Comparison of ENCODE assay signal across 13 cellular contexts in the genomic region with DNA sequence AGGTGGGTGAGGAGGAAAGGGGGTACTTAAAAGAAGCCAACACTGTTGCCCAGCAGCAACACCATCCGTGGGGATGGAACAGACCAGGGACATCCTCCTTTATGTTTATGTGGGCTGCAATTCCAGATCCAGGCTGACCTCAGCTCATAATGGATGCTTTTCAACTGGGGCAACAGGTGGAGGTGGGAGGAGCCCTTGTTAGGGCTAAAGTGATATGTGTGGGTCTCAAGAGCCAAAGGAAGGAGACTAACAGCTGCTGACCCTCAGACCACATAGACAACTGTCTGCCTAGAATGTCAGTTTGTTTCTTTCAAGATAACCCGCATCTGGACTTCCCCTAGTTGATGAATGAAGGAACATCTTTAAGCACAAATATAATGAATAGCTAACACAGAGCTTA. TPM values are rescaled to one million over a fixed set of nuclear protein-coding genes. Genes with fewer than 3 reads are reported as not detected.
A peak's percentile ranks its signal among the peaks of the same experiment; 100 is the strongest.
DNase-seq lines count a peak whose midpoint lies in the region; ATAC-seq and TF ChIP-seq lines count a peak whose summit lies in the region.
"Had no signal": no experiment of that assay in that cellular context is flagged by ENCODE, and none has a peak within 500 bp of the region (broad histone marks: within the 10 kb centered on the region; RNA-seq: fewer than 3 reads in every experiment).

No MANE protein-coding gene starts in this region.

- DNase-seq in CD4-positive, alpha-beta T cell, result no peak
- DNase-seq in HCT116 (ENCODE audit: low read depth, low spot score), result no peak
- DNase-seq in natural killer cell, result no peak
- no peak for DNase-seq in sigmoid colon
- DNase-seq in NCI-H1436 (lab: John Stamatoyannopoulos, UW), result no peak
- DNase-seq in aorta, result no peak
- DNase-seq: Calu3, kidney, NCI-H1092 treated with DMSO at 0.1 percent for 48 hours, NCI-H345, RPMI8226 had no signal

- TF ChIP-seq EP300 in sigmoid colon (IDR thresholded peaks at IDR 0.05), result no peak

- H3K9me3 Mint-ChIP-seq in CD4-positive, alpha-beta T cell, result no peaks in the 10 kb centered on the region
- no peaks in the 10 kb centered on the region for H3K9me3 Mint-ChIP-seq in activated T-helper 17 cell treated with anti-CD3 and anti-CD28 coated beads, Interleukin-2, amount 50 U/mL, for 72 hours
- H3K9me3 Mint-ChIP-seq in natural killer cell, result no peaks in the 10 kb centered on the region

- no peaks in the 10 kb centered on the region for H3K9me2 ChIP-seq in HCT116 (ENCODE audit: insufficient read depth)

- POLR2A ChIA-PET in CD4-positive, alpha-beta T cell (lab: Charles Lee), result interaction anchor here (1.1 kb wide), 1 partner anchor 26 kb away, joined by 3 read pairs; a partner anchor contains a TSS
- POLR2A ChIA-PET in HCT116 (lab: Charles Lee), result interaction anchor here (1.0 to 2.8 kb wide), 3 partner anchors 15 to 37 kb away, joined by 3 to 14 read pairs (median 3); no protein-coding TSS in a partner anchor

- peaks cover 0 to 17% of the 10 kb centered on the region in 2 experiments; a peak in 1 of 4 replicates for H3K36me3 ChIP-seq in HCT116 (ENCODE audit: control insufficient read depth in 1 of 2, insufficient read depth in 2 of 2, low read length in 2 of 2)
- H3K36me3 ChIP-seq in sigmoid colon, result peaks cover 0 to 31% (median 9%) of the 10 kb centered on the region in 4 donors
- peaks cover 0 to 5% of the 10 kb centered on the region in 2 donors for H3K36me3 ChIP-seq in aorta (ENCODE audit: control insufficient read depth in 1 of 2, insufficient read depth in 2 of 2, low read length in 1 of 2)

- no peak for ATAC-seq in CD4-positive, alpha-beta T cell (ENCODE audit: poor library complexity)
- ATAC-seq in HCT116, result no peak
- ATAC-seq in activated T-helper 17 cell treated with anti-CD3 and anti-CD28 coated beads, Interleukin-2, amount 50 U/mL, for 72 hours (replicated peaks), result no peak
- no peak for ATAC-seq in natural killer cell
- ATAC-seq in aorta (ENCODE audit: low FRiP score), result no peak
- ATAC-seq: sciatic nerve had no signal

- H3K36me3 Mint-ChIP-seq in CD4-positive, alpha-beta T cell (ENCODE audit: low read depth), result peaks cover 59% of the 10 kb centered on the region
- H3K36me3 Mint-ChIP-seq in activated T-helper 17 cell treated with anti-CD3 and anti-CD28 coated beads, Interleukin-2, amount 50 U/mL, for 72 hours (ENCODE audit: low read depth), result peaks cover 44% of the 10 kb centered on the region
- no peaks in the 10 kb centered on the region for H3K36me3 Mint-ChIP-seq in natural killer cell

- 69 to 80% methylated on average over 2 of the region's 2 CpGs for WGBS in sigmoid colon, 2 donors
- WGBS in aorta, 2 donors, result 67 to 77% methylated on average over 2 of the region's 2 CpGs

- intact Hi-C loops in CD4-positive, alpha-beta T cell (cut with DNase I, micrococcal nuclease), result loop anchor here in 1 of 2 experiments (5.0 kb wide), 1 partner anchor 251 kb away; no protein-coding TSS in a partner anchor
- intact Hi-C loops in HCT116 (cut with micrococcal nuclease) (loop anchor here (5.0 kb wide), 1 partner anchor 56 kb away; no protein-coding TSS in a partner anchor), natural killer cell (cut with micrococcal nuclease) (loop anchor here (5.0 kb wide), 1 partner anchor 109 kb away; a partner anchor contains a TSS), sigmoid colon (cut with DNase I) (loop anchor here (5.0 kb wide), 1 partner anchor 44 kb away; a partner anchor contains a TSS), aorta (cut with DNase I) (loop anchor here (5.0 to 10.0 kb wide), 5 partner anchors 124 to 261 kb away; no protein-coding TSS in a partner anchor)

- TF ChIP-seq POLR2A in HCT116 (IDR thresholded peaks at IDR 0.05; ENCODE audit: borderline replicate concordance, extremely low read depth, insufficient read depth, insufficient read length) (no peak), sigmoid colon (IDR thresholded peaks at IDR 0.05) (no peak)

- no peaks in the 10 kb centered on the region for H3K27me3 ChIP-seq in CD4-positive, alpha-beta T cell (ENCODE audit: control insufficient read depth, insufficient read depth, low read length)
- H3K27me3 ChIP-seq in HCT116 (ENCODE audit: insufficient read depth, low read length), result no peaks in the 10 kb centered on the region
- H3K27me3 ChIP-seq in sigmoid colon, result no peaks in the 10 kb centered on the region
- H3K27me3 ChIP-seq in aorta (ENCODE audit: control insufficient read depth in 1 of 2, insufficient read depth in 2 of 2, low read length in 1 of 2), result no peaks in the 10 kb centered on the region

- peak overlapping the region; percentile 88 for H3K4me3 Mint-ChIP-seq in CD4-positive, alpha-beta T cell
- H3K4me3 Mint-ChIP-seq in activated T-helper 17 cell treated with anti-CD3 and anti-CD28 coated beads, Interleukin-2, amount 50 U/mL, for 72 hours, result peak overlapping the region; percentile 84
- peak overlapping the region; percentile 74 for H3K4me3 Mint-ChIP-seq in natural killer cell

- peak overlapping the region; percentile 92 for H3K27ac Mint-ChIP-seq in CD4-positive, alpha-beta T cell
- no peak overlapping the region for H3K27ac Mint-ChIP-seq in activated T-helper 17 cell treated with anti-CD3 and anti-CD28 coated beads, Interleukin-2, amount 50 U/mL, for 72 hours
- H3K27ac Mint-ChIP-seq in natural killer cell, result peak overlapping the region in 1 of 2 donors; percentile 8

- H3K9me3 ChIP-seq in CD4-positive, alpha-beta T cell (ENCODE audit: control insufficient read depth, low read length), result no peaks in the 10 kb centered on the region
- no peaks in the 10 kb centered on the region for H3K9me3 ChIP-seq in HCT116 (ENCODE audit: control insufficient read depth in 1 of 2, insufficient read depth in 1 of 2, low read depth in 1 of 2, low read length in 2 of 2)
- no peaks in the 10 kb centered on the region for H3K9me3 ChIP-seq in sigmoid colon
- no peaks in the 10 kb centered on the region for H3K9me3 ChIP-seq in aorta (ENCODE audit: control insufficient read depth, low read length)

- H3K27me3 Mint-ChIP-seq in CD4-positive, alpha-beta T cell, result no peaks in the 10 kb centered on the region
- H3K27me3 Mint-ChIP-seq in activated T-helper 17 cell treated with anti-CD3 and anti-CD28 coated beads, Interleukin-2, amount 50 U/mL, for 72 hours, result no peaks in the 10 kb centered on the region
- no peaks in the 10 kb centered on the region for H3K27me3 Mint-ChIP-seq in natural killer cell (ENCODE audit: low read depth in 2 of 2)

- BruUV-seq in HCT116 (replicated peaks; lab: Mats Ljungman, UMichigan), result no TSS peak

- H3K79me2 ChIP-seq in HCT116 (ENCODE audit: insufficient read depth, low read length), result peaks cover 29% of the 10 kb centered on the region

- H3K4me1 Mint-ChIP-seq in CD4-positive, alpha-beta T cell (ENCODE audit: low read depth), result peaks cover 26% of the 10 kb centered on the region
- H3K4me1 Mint-ChIP-seq in activated T-helper 17 cell treated with anti-CD3 and anti-CD28 coated beads, Interleukin-2, amount 50 U/mL, for 72 hours, result peaks cover 16% of the 10 kb centered on the region
- peaks cover 11 to 19% of the 10 kb centered on the region in 2 donors for H3K4me1 Mint-ChIP-seq in natural killer cell

- no peak overlapping the region for H3K27ac ChIP-seq in CD4-positive, alpha-beta T cell (ENCODE audit: low read depth, low read length)
- peak overlapping the region; percentile 82; the same call in 1 of the 2 replicates for H3K27ac ChIP-seq in HCT116 (ENCODE audit: low read depth, low read length)
- H3K27ac ChIP-seq in sigmoid colon, result no peak overlapping the region
- no peak overlapping the region for H3K27ac ChIP-seq in aorta (ENCODE audit: low read depth in 1 of 2, low read length in 2 of 2)

- no peaks in the 10 kb centered on the region for H4K20me1 ChIP-seq in HCT116 (ENCODE audit: insufficient read depth)

- H3K4me2 ChIP-seq in HCT116 (ENCODE audit: low read length), result peak overlapping the region; percentile 84

- no peak overlapping the region for H3K9ac ChIP-seq in HCT116 (ENCODE audit: low read length)

- no peak overlapping the region for H2AFZ ChIP-seq in HCT116 (ENCODE audit: low read depth, low read length, poor library complexity, severe bottlenecking)

- CTCF ChIA-PET in CD4-positive, alpha-beta T cell (lab: Charles Lee), result interaction anchor here (5.1 kb wide), 1 partner anchor 153 kb away, joined by 67 read pairs; no protein-coding TSS in a partner anchor
- CTCF ChIA-PET in HCT116 (lab: Charles Lee), result interaction anchor here (1.4 kb wide), 1 partner anchor 112 kb away, joined by 3 read pairs; no protein-coding TSS in a partner anchor

- H3K4me1 ChIP-seq in HCT116 (ENCODE audit: control insufficient read depth in 1 of 2, insufficient read depth in 2 of 2, low read length in 2 of 2) (peaks cover 13 to 22% of the 10 kb centered on the region in 2 experiments), sigmoid colon (peaks cover 0 to 31% (median 28%) of the 10 kb centered on the region in 4 donors), aorta (ENCODE audit: control insufficient read depth in 1 of 2, insufficient read depth in 2 of 2, low read length in 2 of 2) (no peaks in the 10 kb centered on the region)

- no peak for TF ChIP-seq RAD21 in HCT116 (IDR thresholded peaks at IDR 0.05; ENCODE audit: low read depth)

- RAD21 ChIA-PET in HCT116 (lab: Charles Lee; ENCODE audit: low non-redundant PET in 1 of 2, low total read pairs in 2 of 2, uncharacterized antibody in 2 of 2, unreplicated experiment in 2 of 2), result no interaction called here

- H3K4me3 ChIP-seq in HCT116 (replicated peaks in 1 of 2; ENCODE audit: low read depth in 1 of 2, low read length in 2 of 2) (no peak overlapping the region), sigmoid colon (no peak overlapping the region), aorta (ENCODE audit: low read length in 2 of 2) (no peak overlapping the region)

- TF ChIP-seq CTCF in CD4-positive, alpha-beta T cell (IDR thresholded peaks at IDR 0.05), result no peak
- TF ChIP-seq CTCF in HCT116 (IDR thresholded peaks at IDR 0.05 in 2 of 3, conservative IDR thresholded peaks at IDR 0.05 in 1 of 3; ENCODE audit: borderline replicate concordance in 1 of 3, insufficient read depth in 1 of 3, low read depth in 2 of 3, low read length in 2 of 3), result no peak
- TF ChIP-seq CTCF in natural killer cell (IDR thresholded peaks at IDR 0.05), result no peak
- TF ChIP-seq CTCF in sigmoid colon (IDR thresholded peaks at IDR 0.05), result no peak

RNA-seq across cellular contexts. Expression of a gene that starts 2.0 kb away (rescaled TPM):
- 100 to 1,000 TPM; 199 to 207 TPM for total RNA-seq in CD4-positive, alpha-beta T cell
- 25.6 TPM for total RNA-seq in HCT116 (2021; ENCODE audit: unreplicated experiment)
- polyA plus RNA-seq in HCT116 (2012), result 20.6 and 22.2 TPM in 2 replicates
- 10 to 100 TPM; 29.9 to 30.4 TPM for total RNA-seq in activated T-helper 17 cell treated with anti-CD3 and anti-CD28 coated beads, Interleukin-2, amount 50 U/mL, for 72 hours
- 100 to 1,000 TPM; 278 to 317 (median 292) TPM for total RNA-seq in natural killer cell
- 10 to 100 TPM; 41.0 to 66.5 (median 58.7) TPM for total RNA-seq in sigmoid colon
- 10 to 100 TPM; 25.7 to 33.1 (median 31.2) TPM for polyA plus RNA-seq in sigmoid colon
- 10 to 100 TPM; 35.7 to 40.7 TPM for total RNA-seq in aorta
- 10 to 100 TPM; 13.5 to 51.3 TPM for polyA plus RNA-seq in aorta

RNA-seq across cellular contexts. Expression of a gene that starts 25.9 kb away (rescaled TPM):
- 10 to 100 TPM; 21.0 to 24.7 TPM for total RNA-seq in CD4-positive, alpha-beta T cell
- 227 TPM for total RNA-seq in HCT116 (2021; ENCODE audit: unreplicated experiment)
- 118 and 151 TPM in 2 replicates for polyA plus RNA-seq in HCT116 (2012)
- total RNA-seq in activated T-helper 17 cell treated with anti-CD3 and anti-CD28 coated beads, Interleukin-2, amount 50 U/mL, for 72 hours, result 10 to 100 TPM; 46.6 to 51.0 TPM
- total RNA-seq in natural killer cell, result 10 to 100 TPM in 2 of 3 donors, 1 to 10 TPM in 1; 4.0 to 39.6 (median 24.0) TPM
- 100 to 1,000 TPM; 102 to 179 (median 117) TPM for total RNA-seq in sigmoid colon
- polyA plus RNA-seq in sigmoid colon, result 100 to 1,000 TPM in 1 of 3 donors, 10 to 100 TPM in 2; 72.7 to 116 (median 86.2) TPM
- total RNA-seq in aorta, result 100 to 1,000 TPM; 273 to 354 TPM
- polyA plus RNA-seq in aorta, result 100 to 1,000 TPM in 1 of 2 donors, 10 to 100 TPM in 1; 62.6 to 130 TPM

RNA-seq across cellular contexts. Expression of a gene that starts 44.2 kb away (rescaled TPM):
- total RNA-seq in CD4-positive, alpha-beta T cell, result 10 to 100 TPM; 24.5 to 29.0 TPM
- total RNA-seq in HCT116 (2021; ENCODE audit: unreplicated experiment) (71.2 TPM), natural killer cell (10 to 100 TPM; 61.8 to 78.2 (median 73.6) TPM), sigmoid colon (10 to 100 TPM; 28.5 to 45.1 (median 34.4) TPM), aorta (10 to 100 TPM; 56.5 to 59.8 TPM)
- 36.0 and 42.7 TPM in 2 replicates for polyA plus RNA-seq in HCT116 (2012)
- 10 to 100 TPM; 28.8 to 45.0 TPM for total RNA-seq in activated T-helper 17 cell treated with anti-CD3 and anti-CD28 coated beads, Interleukin-2, amount 50 U/mL, for 72 hours
- polyA plus RNA-seq in sigmoid colon (10 to 100 TPM; 33.8 to 41.9 (median 37.8) TPM), aorta (10 to 100 TPM; 27.2 to 32.2 TPM)
